Comparison of ENCODE assay signal across 17 cellular contexts in genomic region chr5:157215826-157216167, GRCh38. TPM values are rescaled to one million over a fixed set of nuclear protein-coding genes. Genes with fewer than 3 reads are reported as not detected.
DNase-seq lines count a peak whose midpoint lies in the region; ATAC-seq, FAIRE-seq and TF ChIP-seq lines count a peak whose summit lies in the region.
"Had no signal": no experiment of that assay in that cellular context is flagged by ENCODE, and none has a peak within 500 bp of the region (broad histone marks: within the 10 kb centered on the region; RNA-seq: fewer than 3 reads in every experiment).

No MANE protein-coding gene starts in this region.

- H3K36me3 ChIP-seq in DOHH2 (ENCODE audit: control insufficient read depth, low read length) (no peaks in the 10 kb centered on the region), KOPT-K1 (ENCODE audit: insufficient read depth, low read length) (peaks cover 96% of the 10 kb centered on the region), GM12878 (ENCODE audit: control insufficient read depth in 2 of 2, insufficient read depth in 2 of 2, low read length in 1 of 2) (no peaks in the 10 kb centered on the region)
- H3K36me3 ChIP-seq: SJSA1 had no signal

- SMC1A ChIA-PET in GM12878 (lab: Charles Lee; ENCODE audit: uncharacterized antibody, unreplicated experiment), result interaction anchor here (0.6 to 5.0 kb wide), 14 partner anchors 11 to 93 kb away, joined by 3 to 45 read pairs (median 4); partner anchors contain the start of gene ITK

- H3K79me2 ChIP-seq in DOHH2 (ENCODE audit: control insufficient read depth, low read length) (no peaks in the 10 kb centered on the region), GM12878 (ENCODE audit: control insufficient read depth, insufficient read depth, low read length) (no peaks in the 10 kb centered on the region)

- H3K4me2 ChIP-seq in DOHH2 (ENCODE audit: low read length), result peak overlapping the region; percentile 61; the same call in 1 of the 2 replicates
- peak overlapping the region; percentile 24; the same call in 1 of the 2 replicates for H3K4me2 ChIP-seq in GM12878 (ENCODE audit: control insufficient read depth, insufficient read depth)

- DNase-seq in A172 (ENCODE audit: low spot score) (peak; percentile 64), GM12878 (ENCODE audit: low read depth, low spot score) (no peak), cortex of kidney (lab: John Stamatoyannopoulos, UW) (no peak)
- DNase-seq: GM23248; NCI-H1694 treated with DMSO at 0.1 percent for 48 hours; psoas muscle; stimulated activated CD4-positive, alpha-beta T cell treated with anti-CD3 and anti-CD28 coated beads, Interleukin-4, amount 100 ng/mL, for 1 hour had no signal

- H3K4me1 ChIP-seq in DOHH2 (ENCODE audit: control insufficient read depth, low read length) (peaks cover 56% of the 10 kb centered on the region), GM12878 (ENCODE audit: control insufficient read depth, insufficient read depth, low read length) (peaks cover 60% of the 10 kb centered on the region)
- H3K4me1 ChIP-seq: psoas muscle, SJSA1 had no signal

- FAIRE-seq in GM12878 (lab: Jason Lieb, UNC), result no peak

- TF ChIP-seq RAD21 in GM12878 (IDR thresholded peaks at IDR 0.05; ENCODE audit: insufficient read depth, low read depth, low read length), result no peak

- CTCF ChIA-PET in GM12878 (lab: Yijun Ruan, JAX), result interaction anchor here (0.5 to 6.3 kb wide), 7 partner anchors 38 to 615 kb away, joined by 3 to 53 read pairs (median 6); no protein-coding TSS in a partner anchor

- H3K9me2 ChIP-seq in DOHH2 (replicated peaks; ENCODE audit: control insufficient read depth, low read length), result no peaks in the 10 kb centered on the region

- intact Hi-C loops in GM12878 (cut with micrococcal nuclease; ENCODE audit: unreplicated experiment), result loop anchor here (2.0 kb wide), 2 partner anchors 43 to 67 kb away; no protein-coding TSS in a partner anchor

- H3F3A ChIP-seq in DOHH2 (ENCODE audit: control insufficient read depth, insufficient read depth), result 0 out of 2 replicates have a peak, but pooled peaks cover 3% of the 10 kb centered on the region

- no peak overlapping the region for H2AFZ ChIP-seq in GM12878 (ENCODE audit: control insufficient read depth, low read depth, low read length)
- H2AFZ ChIP-seq: GM23248 had no signal

- no peak overlapping the region for H3K9ac ChIP-seq in GM12878 (ENCODE audit: control insufficient read depth, insufficient read depth, low read length)
- H3K9ac ChIP-seq: GM23248 had no signal

- H3K4me3 ChIP-seq in DOHH2 (ENCODE audit: low read length) (0 out of 2 replicates have a peak overlapping the region, but pooled peaks have one; percentile 45), GM12878 (no peak overlapping the region)
- H3K4me3 ChIP-seq: GM23248, psoas muscle, SJSA1 had no signal

- POLR2A ChIA-PET in GM12878 (lab: Charles Lee), result interaction anchor here (0.5 to 4.7 kb wide), 5 partner anchors 43 to 65 kb away, joined by 4 to 20 read pairs (median 7); no protein-coding TSS in a partner anchor

- in situ Hi-C loops in GM12878 (cut with MboI), result no loop called here

- BruUV-seq in GM12878 (replicated peaks; lab: Mats Ljungman, UMichigan), result no TSS peak

- H4K20me1 ChIP-seq in DOHH2 (ENCODE audit: control insufficient read depth, insufficient read depth, low read depth, low read length) (no peaks in the 10 kb centered on the region), GM12878 (ENCODE audit: control insufficient read depth, insufficient read depth) (no peaks in the 10 kb centered on the region)

- TF ChIP-seq CTCF in DOHH2 (IDR thresholded peaks at IDR 0.05; ENCODE audit: low read depth, low read length, poor library complexity, severe bottlenecking) (no peak), GM12878 (IDR thresholded peaks at IDR 0.05 in 2 of 3, conservative IDR thresholded peaks at IDR 0.05 in 1 of 3; ENCODE audit: control insufficient read depth in 2 of 3, extremely low read depth in 1 of 3, insufficient read depth in 1 of 3, low read depth in 3 of 3, low read length in 3 of 3) (no peak)

- 0 out of 2 replicates have a peak overlapping the region, but pooled peaks have one; percentile 68 for H3K27ac ChIP-seq in DOHH2 (ENCODE audit: low read depth, low read length)
- peak overlapping the region; percentile 93 for H3K27ac ChIP-seq in KOPT-K1 (ENCODE audit: low read depth, low read length, poor library complexity, severe bottlenecking)
- no peak overlapping the region; the same call in 1 of the 2 replicates for H3K27ac ChIP-seq in GM12878 (ENCODE audit: control insufficient read depth, insufficient read depth)
- H3K27ac ChIP-seq: C4-2B, GM23248, psoas muscle, SJSA1 had no signal

- peak; percentile 26 for ATAC-seq in GM12878
- ATAC-seq in GM18861 (IDR thresholded peaks at IDR 0.05; ENCODE audit: unreplicated experiment), result no peak
- ATAC-seq in GM18517 (IDR thresholded peaks at IDR 0.05; ENCODE audit: unreplicated experiment), result no peak
- ATAC-seq in HG02588 (IDR thresholded peaks at IDR 0.05; ENCODE audit: unreplicated experiment), result no peak
- ATAC-seq: psoas muscle had no signal

- H3K27me3 ChIP-seq in DOHH2 (ENCODE audit: control insufficient read depth, low read length) (no peaks in the 10 kb centered on the region), GM12878 (replicated peaks in 1 of 2; ENCODE audit: control insufficient read depth in 2 of 2, insufficient read depth in 2 of 2, low read length in 1 of 2) (no peaks in the 10 kb centered on the region)

- no peak for TF ChIP-seq POLR2A in GM12878 (IDR thresholded peaks at IDR 0.05; ENCODE audit: low read depth, low read length)

- no peaks in the 10 kb centered on the region for H3K9me3 ChIP-seq in DOHH2 (ENCODE audit: control insufficient read depth, insufficient read depth, low read length)
- no peaks in the 10 kb centered on the region for H3K9me3 ChIP-seq in KOPT-K1 (ENCODE audit: insufficient read depth, low read length, poor library complexity, severe bottlenecking)
- H3K9me3 ChIP-seq in GM12878 (replicated peaks; ENCODE audit: control insufficient read depth, insufficient read depth, low read length), result no peaks in the 10 kb centered on the region; the same call in 2 of the 3 replicates
- H3K9me3 ChIP-seq: psoas muscle, SJSA1 had no signal

- no peak for TF ChIP-seq EP300 in GM12878 (IDR thresholded peaks at IDR 0.05; ENCODE audit: borderline replicate concordance in 1 of 2, control insufficient read depth in 1 of 2, low read depth in 2 of 2, low read length in 2 of 2)

- RAD21 ChIA-PET in GM12878 (lab: Charles Lee; ENCODE audit: unreplicated experiment), result interaction anchor here (1.0 to 4.9 kb wide), 12 partner anchors 10 to 66 kb away, joined by 3 to 52 read pairs (median 8); no protein-coding TSS in a partner anchor

- 100% methylated on average over 2 of the region's 2 CpGs for WGBS in GM12878 (ENCODE audit: insufficient coverage, insufficient replicate concordance, low lambda C conversion rate, missing lambda C conversion rate)

RNA-seq across cellular contexts. Expression of gene ITK, which starts 35.2 kb away (rescaled TPM):
- total RNA-seq in A172 (2014; rRNA removed; shearing (Covaris generic)), result 0.19 and 0.69 TPM in 2 replicates
- total RNA-seq in GM12878 (2013; cell fraction: nucleolus; rRNA removed), result 0.73 and 0.78 TPM in 2 replicates
- total RNA-seq in GM12878 (2014; rRNA removed) (1.1 and 2.4 TPM in 2 replicates), GM12878 (2014; rRNA removed; fragmentation: Illumina TruSeq; extraction: Trizol) (1.7 and 2.3 TPM in 2 replicates), GM12878 (2021) (0.80 and 1.4 TPM in 2 replicates)
- 0.08 TPM for polyA plus RNA-seq in GM12878 (2011; ENCODE audit: low read depth)
- polyA plus RNA-seq in GM12878 (2011; rRNA removed) (0.05 and 0.17 TPM in 2 replicates), GM12878 (2014; fragmentation: Illumina TruSeq; extraction: Trizol) (1.4 and 1.5 TPM in 2 replicates), GM12878 (2014; fragmentation: Nextera tagmentation; extraction: Ambion mirVana) (under 1 TPM; 0.60 to 0.66 TPM), GM12878 (2014; rRNA removed) (0.57 and 0.91 TPM in 2 replicates), GM12878 (2016; fragmentation: Nextera tagmentation; extraction: Ambion mirVana) (under 1 TPM; 0.17 to 0.73 TPM)
- polyA plus RNA-seq in GM12878 (2011; cell fraction: cytosol; rRNA removed), result 0.07 TPM in 2 replicates
- polyA plus RNA-seq in GM12878 (2011; cell fraction: nucleus; rRNA removed), result 0.12 and 0.13 TPM in 2 replicates
- polyA plus RNA-seq in GM12878 (2012), result 0.19 and 0.52 TPM in 2 replicates
- polyA minus RNA-seq in GM12878 (2011; rRNA and poly(A)+ RNA removed), result 0.22 and 0.31 TPM in 2 replicates
- polyA minus RNA-seq in GM12878 (2011; cell fraction: cytosol; rRNA and poly(A)+ RNA removed), result not detected in 2 replicates
- 0.12 and 0.48 TPM in 2 replicates for polyA minus RNA-seq in GM12878 (2011; cell fraction: nucleus; rRNA and poly(A)+ RNA removed)
- total RNA-seq: SJSA1 had no signal
- polyA plus RNA-seq: GM23248 had no signal

RNA-seq across cellular contexts. Expression of gene GARIN3, which starts 49.7 kb away (rescaled TPM):
- not detected in 2 replicates for total RNA-seq in A172 (2014; rRNA removed; shearing (Covaris generic))
- not detected in 2 replicates for total RNA-seq in GM12878 (2013; cell fraction: nucleolus; rRNA removed)
- total RNA-seq in GM12878 (2014; rRNA removed) (not detected in 2 replicates), GM12878 (2014; rRNA removed; fragmentation: Illumina TruSeq; extraction: Trizol) (not detected in 2 replicates), GM12878 (2021) (not detected in 2 replicates)
- not detected for polyA plus RNA-seq in GM12878 (2011; ENCODE audit: low read depth)
- polyA plus RNA-seq in GM12878 (2011; rRNA removed) (not detected in 2 replicates), GM12878 (2014; fragmentation: Illumina TruSeq; extraction: Trizol) (not detected in 2 replicates), GM12878 (2014; fragmentation: Nextera tagmentation; extraction: Ambion mirVana) (not detected), GM12878 (2014; rRNA removed) (not detected in 2 replicates), GM12878 (2016; fragmentation: Nextera tagmentation; extraction: Ambion mirVana) (under 1 TPM in 1 of 2 experiments, not detected in 1; 0.15 TPM)
- polyA plus RNA-seq in GM12878 (2011; cell fraction: cytosol; rRNA removed), result not detected in 2 replicates
- not detected in 2 replicates for polyA plus RNA-seq in GM12878 (2011; cell fraction: nucleus; rRNA removed)
- not detected in 2 replicates for polyA plus RNA-seq in GM12878 (2012)
- polyA minus RNA-seq in GM12878 (2011; rRNA and poly(A)+ RNA removed), result not detected in 2 replicates
- not detected in 2 replicates for polyA minus RNA-seq in GM12878 (2011; cell fraction: cytosol; rRNA and poly(A)+ RNA removed)
- not detected in 2 replicates for polyA minus RNA-seq in GM12878 (2011; cell fraction: nucleus; rRNA and poly(A)+ RNA removed)
- total RNA-seq: GM23248, mononuclear cell, psoas muscle, SJSA1, subcutaneous adipose tissue had no signal
- polyA plus RNA-seq: GM23248, IgD-negative memory B cell, psoas muscle had no signal

RNA-seq across cellular contexts. Expression of gene CYFIP2, which starts 50.1 kb away (rescaled TPM):
- total RNA-seq in A172 (2014; rRNA removed; shearing (Covaris generic)), result 24.7 and 47.7 TPM in 2 replicates
- 398 and 408 TPM in 2 replicates for total RNA-seq in GM12878 (2013; cell fraction: nucleolus; rRNA removed)
- total RNA-seq in GM12878 (2014; rRNA removed) (105 TPM in 2 replicates), GM12878 (2014; rRNA removed; fragmentation: Illumina TruSeq; extraction: Trizol) (71.3 and 72.6 TPM in 2 replicates), GM12878 (2021) (157 and 173 TPM in 2 replicates)
- 56.4 TPM for polyA plus RNA-seq in GM12878 (2011; ENCODE audit: low read depth)
- polyA plus RNA-seq in GM12878 (2011; rRNA removed) (34.7 and 54.2 TPM in 2 replicates), GM12878 (2014; fragmentation: Illumina TruSeq; extraction: Trizol) (71.6 and 87.8 TPM in 2 replicates), GM12878 (2014; fragmentation: Nextera tagmentation; extraction: Ambion mirVana) (10 to 100 TPM; 43.4 to 68.6 TPM), GM12878 (2014; rRNA removed) (104 and 111 TPM in 2 replicates), GM12878 (2016; fragmentation: Nextera tagmentation; extraction: Ambion mirVana) (100 to 1,000 TPM; 136 to 138 TPM)
- polyA plus RNA-seq in GM12878 (2011; cell fraction: cytosol; rRNA removed), result 110 and 124 TPM in 2 replicates
- polyA plus RNA-seq in GM12878 (2011; cell fraction: nucleus; rRNA removed), result 182 and 216 TPM in 2 replicates
- 102 and 110 TPM in 2 replicates for polyA plus RNA-seq in GM12878 (2012)
- polyA minus RNA-seq in GM12878 (2011; rRNA and poly(A)+ RNA removed), result 182 and 217 TPM in 2 replicates
- 46.2 and 64.1 TPM in 2 replicates for polyA minus RNA-seq in GM12878 (2011; cell fraction: cytosol; rRNA and poly(A)+ RNA removed)
- polyA minus RNA-seq in GM12878 (2011; cell fraction: nucleus; rRNA and poly(A)+ RNA removed), result 139 and 234 TPM in 2 replicates
